Comparison of ENCODE assay signal across 17 cellular contexts in the genomic region with DNA sequence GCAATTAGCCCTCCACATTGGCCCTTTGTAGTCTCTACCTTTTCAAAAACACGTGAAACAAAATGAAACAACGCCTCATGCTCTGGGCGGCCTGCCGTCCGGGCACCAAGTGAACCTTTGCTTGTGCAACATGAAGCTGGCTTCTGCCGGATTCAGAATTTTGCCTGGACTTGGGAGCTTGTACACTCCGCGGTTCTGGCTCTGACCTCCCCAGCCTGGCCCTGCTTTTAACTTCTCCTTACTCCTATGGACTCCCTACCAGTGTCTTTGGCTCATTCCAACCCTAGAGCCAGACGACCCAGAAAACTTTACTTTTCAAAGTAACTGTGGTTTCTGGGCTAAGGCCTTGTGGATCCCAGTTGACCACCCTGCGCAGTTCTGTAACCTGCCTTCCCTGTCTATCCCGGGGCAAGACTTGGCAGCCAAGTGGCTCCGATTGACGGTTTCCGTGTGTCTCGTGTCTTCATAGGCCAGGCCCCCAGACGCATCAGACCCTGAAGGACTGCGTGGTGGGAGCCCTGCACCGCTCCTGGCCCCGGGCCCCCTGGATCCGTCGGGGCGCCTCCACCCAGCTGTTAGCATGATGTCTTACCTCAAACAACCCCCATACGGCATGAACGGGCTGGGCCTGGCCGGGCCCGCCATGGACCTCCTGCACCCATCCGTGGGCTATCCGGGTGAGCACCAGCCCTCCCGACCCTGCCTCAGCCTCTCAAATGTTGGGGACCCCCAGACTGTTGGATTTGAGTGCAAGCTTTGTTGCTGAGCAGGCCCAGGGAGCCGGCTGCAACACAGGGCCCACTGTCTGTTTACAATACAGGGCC. TPM values are rescaled to one million over a fixed set of nuclear protein-coding genes. Genes with fewer than 3 reads are reported as not detected.
DNase-seq lines count a peak whose midpoint lies in the region; ATAC-seq, FAIRE-seq and TF ChIP-seq lines count a peak whose summit lies in the region.
"Had no signal": no experiment of that assay in that cellular context is flagged by ENCODE, and none has a peak within 500 bp of the region (broad histone marks: within the 10 kb centered on the region; RNA-seq: fewer than 3 reads in every experiment).

No MANE protein-coding gene starts in this region.

- TF ChIP-seq EP300 in HepG2 (IDR thresholded peaks at IDR 0.05; ENCODE audit: low read depth in 2 of 2, low read length in 2 of 2) (no peak), HepG2 (CRISPR knock-in tag; IDR thresholded peaks at IDR 0.05; ENCODE audit: borderline replicate concordance) (no peak)

- H3K9ac ChIP-seq in HepG2 (ENCODE audit: insufficient read depth, low read depth, low read length), result 0 out of 2 replicates have a peak overlapping the region, but pooled peaks have one; percentile 90
- H3K9ac ChIP-seq: BLaER1 had no signal

- H3K4me1 ChIP-seq in HepG2 (ENCODE audit: insufficient read depth, low read length) (peaks cover 30% of the 10 kb centered on the region), Peyer's patch (peaks cover 0 to 89% (median 15%) of the 10 kb centered on the region in 4 donors)
- H3K4me1 ChIP-seq: prostate gland had no signal

- DNase-seq in activated naive CD4-positive, alpha-beta T cell treated with anti-CD3 and anti-CD28 coated beads, Interleukin-2, amount 10 ng/mL, durations not matched to agents 7 days and 5 days, result no peak
- DNase-seq in activated naive CD4-positive, alpha-beta T cell (lab: John Stamatoyannopoulos, UW), result no peak
- DNase-seq in HepG2 (ENCODE audit: low spot score) (no peak), type B pancreatic cell (ENCODE audit: extremely low spot score, unreplicated experiment) (no peak), Peyer's patch (no peak)
- DNase-seq: islet precursor cell, NCI-H2171 treated with DMSO at 0.1 percent for 48 hours, RPMI8226, upper lobe of right lung had no signal

- H3K36me3 Mint-ChIP-seq in activated naive CD4-positive, alpha-beta T cell treated with anti-CD3 and anti-CD28 coated beads, Interleukin-2, amount 10 ng/mL, durations not matched to agents 7 days and 5 days, result peaks cover 11% of the 10 kb centered on the region
- H3K36me3 Mint-ChIP-seq in activated naive CD8-positive, alpha-beta T cell, result no peaks in the 10 kb centered on the region
- peaks cover 22% of the 10 kb centered on the region for H3K36me3 Mint-ChIP-seq in type B pancreatic cell

- in situ Hi-C loops in HepG2 (cut with HindIII; ENCODE audit: extremely low pct_ligation_motif_present, low pct_unique_long_range_greater_than_20kb), result loop anchor here (25.0 kb wide), 1 partner anchor 640 kb away; no protein-coding TSS in a partner anchor

- peak overlapping the region; percentile 76 for H3K4me2 ChIP-seq in HepG2 (ENCODE audit: low read depth, low read length)
- H3K4me2 ChIP-seq: BLaER1 had no signal

- peaks cover 8% of the 10 kb centered on the region for H3K79me2 ChIP-seq in HepG2 (ENCODE audit: insufficient read depth, low read length)

- H3K27ac ChIP-seq in HepG2 (ENCODE audit: extremely low read length, insufficient read depth, low read length), result no peak overlapping the region
- no peak overlapping the region for H3K27ac ChIP-seq in Peyer's patch
- H3K27ac ChIP-seq: ascending aorta, BLaER1, epithelial cell of prostate, prostate gland, upper lobe of right lung had no signal

- TF ChIP-seq POLR2A in HepG2 (IDR thresholded peaks at IDR 0.05; ENCODE audit: insufficient read depth in 1 of 2, low read depth in 2 of 2, low read length in 2 of 2) (no peak), Peyer's patch (IDR thresholded peaks at IDR 0.05) (no peak)

- no peaks in the 10 kb centered on the region for H3K9me3 Mint-ChIP-seq in activated naive CD4-positive, alpha-beta T cell treated with anti-CD3 and anti-CD28 coated beads, Interleukin-2, amount 10 ng/mL, durations not matched to agents 7 days and 5 days
- no peaks in the 10 kb centered on the region for H3K9me3 Mint-ChIP-seq in activated naive CD8-positive, alpha-beta T cell (ENCODE audit: low read depth)
- H3K9me3 Mint-ChIP-seq in type B pancreatic cell, result no peaks in the 10 kb centered on the region

- H3K9me3 ChIP-seq in HepG2 (ENCODE audit: low read length), result no peaks in the 10 kb centered on the region
- H3K9me3 ChIP-seq in Peyer's patch, result peaks cover 0 to 16% (median 0%) of the 10 kb centered on the region in 4 donors
- H3K9me3 ChIP-seq: ascending aorta, prostate gland, upper lobe of right lung had no signal

- H3K27me3 ChIP-seq in HepG2 (ENCODE audit: control insufficient read depth in 1 of 2, insufficient read depth in 2 of 2, low read length in 2 of 2) (no peaks in the 10 kb centered on the region; a peak in 1 of 5 replicates), Peyer's patch (peaks cover 0 to 84% of the 10 kb centered on the region in 2 donors)

- peaks cover 76% of the 10 kb centered on the region for H3K4me1 Mint-ChIP-seq in activated naive CD4-positive, alpha-beta T cell treated with anti-CD3 and anti-CD28 coated beads, Interleukin-2, amount 10 ng/mL, durations not matched to agents 7 days and 5 days
- H3K4me1 Mint-ChIP-seq in activated naive CD8-positive, alpha-beta T cell (ENCODE audit: low read depth), result peaks cover 69% of the 10 kb centered on the region
- peaks cover 17% of the 10 kb centered on the region for H3K4me1 Mint-ChIP-seq in type B pancreatic cell (ENCODE audit: unreplicated experiment)

- BruUV-seq in HepG2 (replicated peaks; lab: Mats Ljungman, UMichigan), result no TSS peak

- H3K4me3 ChIP-seq in HepG2 (replicated peaks in 1 of 3; ENCODE audit: insufficient read depth in 1 of 3, low read depth in 2 of 3, low read length in 3 of 3) (peak overlapping the region in 1 of 3 experiments; percentile 98; a peak in 1 of 6 replicates), Peyer's patch (no peak overlapping the region)
- H3K4me3 ChIP-seq: ascending aorta, BLaER1, upper lobe of right lung had no signal

- TF ChIP-seq CTCF in HepG2 (CRISPR knock-in tag; IDR thresholded peaks at IDR 0.05), result no peak
- no peak for TF ChIP-seq CTCF in type B pancreatic cell (conservative IDR thresholded peaks at IDR 0.05)
- no peak for TF ChIP-seq CTCF in Peyer's patch (IDR thresholded peaks at IDR 0.05)

- intact Hi-C loops in HepG2 (cut with micrococcal nuclease; ENCODE audit: unreplicated experiment), result no loop called here

- CTCF ChIA-PET in activated naive CD4-positive, alpha-beta T cell treated with anti-CD3 and anti-CD28 coated beads, Interleukin-2, amount 10 ng/mL, durations not matched to agents 7 days and 5 days (lab: Charles Lee), result interaction anchor here (0.9 kb wide), 1 partner anchor 372 kb away, joined by 3 read pairs; no protein-coding TSS in a partner anchor
- CTCF ChIA-PET in HepG2 (lab: Yijun Ruan, JAX; ENCODE audit: low intra/inter-chr PET ratio, low total read pairs), result no interaction called here

- no peak for TF ChIP-seq RAD21 in HepG2 (CRISPR knock-in tag; IDR thresholded peaks at IDR 0.05)

- no peak overlapping the region for H2AFZ ChIP-seq in HepG2 (ENCODE audit: low read length)

- H3K27me3 Mint-ChIP-seq in activated naive CD4-positive, alpha-beta T cell treated with anti-CD3 and anti-CD28 coated beads, Interleukin-2, amount 10 ng/mL, durations not matched to agents 7 days and 5 days, result peaks cover 98% of the 10 kb centered on the region
- peaks cover 40% of the 10 kb centered on the region for H3K27me3 Mint-ChIP-seq in activated naive CD8-positive, alpha-beta T cell
- H3K27me3 Mint-ChIP-seq in type B pancreatic cell, result peaks cover 91% of the 10 kb centered on the region

- H3K27ac Mint-ChIP-seq in activated naive CD4-positive, alpha-beta T cell treated with anti-CD3 and anti-CD28 coated beads, Interleukin-2, amount 10 ng/mL, durations not matched to agents 7 days and 5 days, result no peak overlapping the region
- H3K27ac Mint-ChIP-seq in activated naive CD8-positive, alpha-beta T cell, result no peak overlapping the region
- H3K27ac Mint-ChIP-seq in type B pancreatic cell, result peak overlapping the region; percentile 78

- peaks cover 20 to 51% of the 10 kb centered on the region in 2 experiments for H3K36me3 ChIP-seq in HepG2 (replicated peaks in 1 of 2; ENCODE audit: control insufficient read depth in 1 of 2, insufficient read depth in 2 of 2, low read length in 2 of 2)
- no peaks in the 10 kb centered on the region for H3K36me3 ChIP-seq in Peyer's patch
- H3K36me3 ChIP-seq: ascending aorta, BLaER1, prostate gland, upper lobe of right lung had no signal

- WGBS in HepG2 (ENCODE audit: low lambda C conversion rate), result 95% methylated on average over 30 of the region's 30 CpGs

- no peaks in the 10 kb centered on the region for H4K20me1 ChIP-seq in HepG2 (ENCODE audit: insufficient read depth, low read length)

- ATAC-seq in HepG2 (no peak), GM19463 (IDR thresholded peaks at IDR 0.05; ENCODE audit: unreplicated experiment) (no peak), HG02970 (IDR thresholded peaks at IDR 0.05; ENCODE audit: low FRiP score, unreplicated experiment) (no peak)
- ATAC-seq: activated CD4-positive, CD25-positive, alpha-beta regulatory T cell treated with anti-CD3 and anti-CD28 coated beads, Interleukin-2, amount 50 U/mL, for 24 hours; upper lobe of right lung had no signal

- FAIRE-seq in HepG2 (lab: Jason Lieb, UNC), result no peak

- peak overlapping the region; percentile 28 for H3K4me3 Mint-ChIP-seq in activated naive CD4-positive, alpha-beta T cell treated with anti-CD3 and anti-CD28 coated beads, Interleukin-2, amount 10 ng/mL, durations not matched to agents 7 days and 5 days
- peak overlapping the region; percentile 75 for H3K4me3 Mint-ChIP-seq in activated naive CD8-positive, alpha-beta T cell
- peak overlapping the region; percentile 83 for H3K4me3 Mint-ChIP-seq in type B pancreatic cell

- POLR2A ChIA-PET in HepG2 (lab: Yijun Ruan, JAX), result no interaction called here

RNA-seq across cellular contexts. Expression of a gene that starts 2.0 kb away (rescaled TPM):
- total RNA-seq in HepG2 (2016; rRNA removed; fragmentation: Illumina TruSeq; extraction: Trizol), result 3.0 and 5.0 TPM in 2 replicates
- 3.1 and 4.3 TPM in 2 replicates for total RNA-seq in HepG2 (2016; cell fraction: cytosol; rRNA removed; fragmentation: Illumina TruSeq; extraction: Trizol; ENCODE audit: low read depth)
- total RNA-seq in HepG2 (2016; cell fraction: insoluble cytoplasmic fraction; rRNA removed; fragmentation: Illumina TruSeq; extraction: Trizol), result 2.5 and 4.2 TPM in 2 replicates
- 4.1 and 4.3 TPM in 2 replicates for total RNA-seq in HepG2 (2016; cell fraction: membrane; rRNA removed; fragmentation: Illumina TruSeq; extraction: Trizol)
- total RNA-seq in HepG2 (2016; cell fraction: nucleus; rRNA removed; fragmentation: Illumina TruSeq; extraction: Trizol), result 9.0 and 9.1 TPM in 2 replicates
- polyA plus RNA-seq in HepG2 (2011; rRNA removed), result 1.0 and 1.6 TPM in 2 replicates
- 0.47 and 0.66 TPM in 2 replicates for polyA plus RNA-seq in HepG2 (2011; cell fraction: cytosol; rRNA removed)
- 12.1 and 16.1 TPM in 2 replicates for polyA plus RNA-seq in HepG2 (2011; cell fraction: nucleus; rRNA removed)
- 7.7 and 7.9 TPM in 2 replicates for polyA plus RNA-seq in HepG2 (2012)
- 1.1 and 1.2 TPM in 2 replicates for polyA plus RNA-seq in HepG2 (2016; cell fraction: cytosol; fragmentation: Illumina TruSeq; extraction: Trizol; ENCODE audit: low read depth)
- 6.4 and 9.1 TPM in 2 replicates for polyA plus RNA-seq in HepG2 (2016; cell fraction: insoluble cytoplasmic fraction; fragmentation: Illumina TruSeq; extraction: Trizol; ENCODE audit: low read depth)
- 3.3 and 4.0 TPM in 2 replicates for polyA plus RNA-seq in HepG2 (2016; cell fraction: membrane; fragmentation: Illumina TruSeq; extraction: Trizol; ENCODE audit: low read depth)
- 24.6 and 24.9 TPM in 2 replicates for polyA plus RNA-seq in HepG2 (2016; cell fraction: nucleus; fragmentation: Illumina TruSeq; extraction: Trizol; ENCODE audit: insufficient read depth, low read depth)
- polyA minus RNA-seq in HepG2 (2011; rRNA and poly(A)+ RNA removed; ENCODE audit: low replicate concordance), result 0.82 and 6.6 TPM in 2 replicates
- 2.1 and 2.2 TPM in 2 replicates for polyA minus RNA-seq in HepG2 (2011; cell fraction: cytosol; rRNA and poly(A)+ RNA removed)
- polyA minus RNA-seq in HepG2 (2011; cell fraction: nucleus; rRNA and poly(A)+ RNA removed), result 16.4 and 25.8 TPM in 2 replicates
- total RNA-seq in type B pancreatic cell (ENCODE audit: low replicate concordance), result 10.4 and 31.9 TPM in 2 replicates
- not detected for total RNA-seq in Peyer's patch
- total RNA-seq: ascending aorta, upper lobe of right lung had no signal

Comparison
In these comparisons a context has a peak if more than half of its experiments do, and no peak if none do; other contexts are left out.
1. H3K4me3 Mint-ChIP-seq: peak in every context shown above with its lines; median percentile 83 in type B pancreatic cell; 75 in activated naive CD8-positive, alpha-beta T cell; 28 in activated naive CD4-positive, alpha-beta T cell treated with anti-CD3 and anti-CD28 coated beads, Interleukin-2, amount 10 ng/mL, durations not matched to agents 7 days and 5 days.